28 cellular contexts compared by ENCODE assay signal in the genomic region with DNA sequence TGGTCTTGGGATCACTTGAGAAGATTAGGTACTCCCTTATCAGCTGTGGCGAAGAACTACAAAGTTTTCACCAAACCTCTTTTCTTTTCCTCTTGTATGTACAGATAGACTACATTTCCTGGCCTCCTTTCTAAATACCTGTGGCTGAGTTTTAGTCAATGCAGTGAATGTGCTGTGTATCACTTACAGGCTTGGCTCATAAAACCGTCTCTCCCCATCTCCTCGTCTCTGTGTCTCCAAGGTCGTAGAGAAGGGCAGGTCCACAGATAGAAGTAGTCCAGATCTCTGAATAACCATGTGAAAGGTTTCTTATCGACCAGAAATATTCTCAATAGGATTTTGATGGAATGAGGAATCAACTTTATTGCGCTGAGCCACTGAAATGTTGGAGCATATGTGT.
"Had no signal": no experiment of that assay in that cellular context is flagged by ENCODE, and none has a peak within 500 bp of the region (broad histone marks: within the 10 kb centered on the region; RNA-seq: fewer than 3 reads in every experiment).

No MANE protein-coding gene starts in this region.

- H3K9me3 ChIP-seq: ovary, right lobe of liver, sigmoid colon, thoracic aorta, thyroid gland, upper lobe of left lung, vagina had no signal

- H3K9me3 Mint-ChIP-seq: natural killer cell had no signal

- H3K4me3 ChIP-seq: neural progenitor cell, ovary, psoas muscle, right lobe of liver, sigmoid colon, stomach, thoracic aorta, thyroid gland, tibial nerve, upper lobe of left lung, vagina had no signal

- H3K27ac Mint-ChIP-seq: natural killer cell; nephron; neural progenitor cell; progenitor cell of endocrine pancreas; stimulated activated effector memory CD8-positive, alpha-beta T cell treated with anti-CD3 and anti-CD28 coated beads, Interleukin-12 subunit alpha, Interleukin-12 subunit beta, amount 100 ng/mL, for 72 hours; stimulated activated naive B cell treated with anti-CD40 and anti-IgM and Interleukin-4, amounts not matched to agents 10 μg/mL and 1 μg/mL and 100 μg/mL, for 72 hours had no signal

- H3K4me3 Mint-ChIP-seq: natural killer cell; nephron; neural progenitor cell; stimulated activated effector memory CD8-positive, alpha-beta T cell treated with anti-CD3 and anti-CD28 coated beads, Interleukin-12 subunit alpha, Interleukin-12 subunit beta, amount 100 ng/mL, for 72 hours; stimulated activated naive B cell treated with anti-CD40 and anti-IgM and Interleukin-4, amounts not matched to agents 10 μg/mL and 1 μg/mL and 100 μg/mL, for 72 hours; stimulated activated naive CD8-positive, alpha-beta T cell treated with anti-CD3 and anti-CD28 coated beads, Interleukin-15, Interleukin-2, amounts not matched to agents 100 ng/mL and 50 ng/mL, for 24 hours had no signal

- H3K36me3 Mint-ChIP-seq: natural killer cell; neural progenitor cell; stimulated activated effector memory CD8-positive, alpha-beta T cell treated with anti-CD3 and anti-CD28 coated beads, Interleukin-12 subunit alpha, Interleukin-12 subunit beta, amount 100 ng/mL, for 72 hours had no signal

- H3K27me3 Mint-ChIP-seq: stimulated activated naive B cell treated with anti-CD40 and anti-IgM and Interleukin-4, amounts not matched to agents 10 μg/mL and 1 μg/mL and 100 μg/mL, for 72 hours; stimulated activated naive CD8-positive, alpha-beta T cell treated with anti-CD3 and anti-CD28 coated beads, Interleukin-15, Interleukin-2, amounts not matched to agents 100 ng/mL and 50 ng/mL, for 24 hours had no signal

- H3K27me3 ChIP-seq: neural progenitor cell, ovary, right lobe of liver, sigmoid colon, stomach, thyroid gland, tibial nerve, upper lobe of left lung, vagina had no signal

- H3K4me2 ChIP-seq: neural progenitor cell had no signal

- H2AFZ ChIP-seq: neural progenitor cell, parathyroid adenoma had no signal

- ATAC-seq: natural killer cell; right cardiac atrium; right lobe of liver; stimulated activated effector memory CD8-positive, alpha-beta T cell treated with anti-CD3 and anti-CD28 coated beads, Interleukin-12 subunit alpha, Interleukin-12 subunit beta, amount 100 ng/mL, for 72 hours; stimulated activated naive B cell treated with anti-CD40 and anti-IgM and Interleukin-4, amounts not matched to agents 10 μg/mL and 1 μg/mL and 100 μg/mL, for 72 hours had no signal

- H3K9ac ChIP-seq: neural progenitor cell, parathyroid adenoma had no signal

- H3K27ac ChIP-seq: neural progenitor cell, ovary, parathyroid adenoma, psoas muscle, right lobe of liver, sigmoid colon, stomach, thoracic aorta, thyroid gland, tibial nerve, upper lobe of left lung, vagina had no signal

- H3K4me1 ChIP-seq: neural progenitor cell, parathyroid adenoma, right lobe of liver, sigmoid colon, stomach, thyroid gland, tibial nerve, vagina had no signal

- DNase-seq: natural killer cell; occipital lobe; ovary; posterior cingulate gyrus; psoas muscle; right cardiac atrium; right lobe of liver; sigmoid colon; small intestine; stimulated activated CD4-positive, alpha-beta T cell treated with anti-CD3 and anti-CD28 coated beads, Interleukin-15, amount 100 ng/mL, for 24 hours; stimulated activated CD4-positive, alpha-beta T cell treated with anti-CD3 and anti-CD28 coated beads, Interleukin-2, amount 100 ng/mL, for 24 hours; stimulated activated CD4-positive, alpha-beta T cell treated with anti-CD3 and anti-CD28 coated beads, Interleukin-2, amount 100 ng/mL, for 48 hours; stimulated activated CD4-positive, alpha-beta T cell treated with anti-CD3 and anti-CD28 coated beads, Interleukin-4, amount 100 ng/mL, for 24 hours; stimulated activated naive B cell treated with anti-CD40 and anti-IgM and Interleukin-4, amounts not matched to agents 10 μg/mL and 1 μg/mL and 100 μg/mL, for 72 hours; stimulated activated naive CD4-positive, alpha-beta T cell treated with Interleukin-2 at 50 U/mL for 16 hours; stomach; thyroid gland; trophoblast cell; upper lobe of left lung had no signal

- H3K36me3 ChIP-seq: neural progenitor cell, ovary, right lobe of liver, sigmoid colon, thoracic aorta, thyroid gland, upper lobe of left lung, vagina had no signal
